Comparison of ENCODE assay signal across 8 cellular contexts in genomic region chr9:78261403-78262001, GRCh38. TPM values are rescaled to one million over a fixed set of nuclear protein-coding genes. Genes with fewer than 3 reads are reported as not detected.
A peak's percentile ranks its signal among the peaks of the same experiment; 100 is the strongest.
DNase-seq lines count a peak whose midpoint lies in the region; ATAC-seq and TF ChIP-seq lines count a peak whose summit lies in the region.

No MANE protein-coding gene starts in this region.

- no peaks in the 10 kb centered on the region for H3K4me1 Mint-ChIP-seq in activated CD4-positive, alpha-beta memory T cell treated with anti-CD3 and anti-CD28 coated beads, Interleukin-2, amount 10 ng/mL, durations not matched to agents 7 days and 5 days

- no peak overlapping the region for H2AK5ac ChIP-seq in mesendoderm (ENCODE audit: low read length)

- no peak overlapping the region for H3K4me2 ChIP-seq in mammary epithelial cell (ENCODE audit: insufficient read depth, low read depth, low read length)
- no peak overlapping the region for H3K4me2 ChIP-seq in mesendoderm (ENCODE audit: low read length)

- no peak overlapping the region for H2BK15ac ChIP-seq in mesendoderm (replicated peaks; ENCODE audit: low read depth)

- H4K5ac ChIP-seq in mesendoderm (ENCODE audit: low read length) = no peak overlapping the region

- CTCF ChIA-PET in mammary epithelial cell (lab: Charles Lee; ENCODE audit: low non-redundant PET) = no interaction called here
- CTCF ChIA-PET in activated CD4-positive, alpha-beta memory T cell treated with anti-CD3 and anti-CD28 coated beads, Interleukin-2, amount 10 ng/mL, durations not matched to agents 7 days and 5 days (lab: Charles Lee) = interaction anchor here (2.2 to 3.6 kb wide), 2 partner anchors 108 kb away, joined by 8 to 13 read pairs; no protein-coding TSS in a partner anchor

- H3K36me3 Mint-ChIP-seq in activated CD4-positive, alpha-beta memory T cell treated with anti-CD3 and anti-CD28 coated beads, Interleukin-2, amount 10 ng/mL, durations not matched to agents 7 days and 5 days (ENCODE audit: low read depth) = peaks cover 26% of the 10 kb centered on the region

- no peaks in the 10 kb centered on the region for H3K79me2 ChIP-seq in mammary epithelial cell (ENCODE audit: insufficient read depth, low read length)
- H3K79me2 ChIP-seq in mesendoderm (ENCODE audit: control insufficient read depth, insufficient read depth, low read length) = no peaks in the 10 kb centered on the region

- intact Hi-C loops in mammary epithelial cell (cut with micrococcal nuclease) = loop anchor here (1.0 kb wide), 2 partner anchors 36 to 108 kb away; partner anchors contain the start of gene PSAT1

- ATAC-seq in GM19043 (IDR thresholded peaks at IDR 0.05; ENCODE audit: low read depth, unreplicated experiment) = peak; percentile 65

- no peak overlapping the region for H3K23ac ChIP-seq in mesendoderm (ENCODE audit: low read length)

- H3K18ac ChIP-seq in mesendoderm (ENCODE audit: low read length) = no peak overlapping the region

- POLR2A ChIA-PET in activated CD4-positive, alpha-beta memory T cell treated with anti-CD3 and anti-CD28 coated beads, Interleukin-2, amount 10 ng/mL, durations not matched to agents 7 days and 5 days (lab: Charles Lee) = no interaction called here

- H3K27ac Mint-ChIP-seq in activated CD4-positive, alpha-beta memory T cell treated with anti-CD3 and anti-CD28 coated beads, Interleukin-2, amount 10 ng/mL, durations not matched to agents 7 days and 5 days = no peak overlapping the region

- H3K27me3 Mint-ChIP-seq in activated CD4-positive, alpha-beta memory T cell treated with anti-CD3 and anti-CD28 coated beads, Interleukin-2, amount 10 ng/mL, durations not matched to agents 7 days and 5 days = no peaks in the 10 kb centered on the region

- BruUV-seq in mammary epithelial cell (replicated peaks; lab: Mats Ljungman, UMichigan) = no TSS peak

- no peaks in the 10 kb centered on the region for H4K20me1 ChIP-seq in mammary epithelial cell (ENCODE audit: insufficient read depth, low read length)

- H3K27me3 ChIP-seq in mammary epithelial cell (ENCODE audit: insufficient read depth, low read length) (no peaks in the 10 kb centered on the region), mesendoderm (ENCODE audit: insufficient read depth, low read length, poor library complexity) (no peaks in the 10 kb centered on the region), MG63 (no peaks in the 10 kb centered on the region)

- in situ Hi-C loops in mammary epithelial cell (cut with MboI; ENCODE audit: low sequenced_read_pairs in 2 of 2) = loop anchor here in 1 of 2 donors (10.0 kb wide), 1 partner anchor 103 kb away; no protein-coding TSS in a partner anchor

- H3K9me3 Mint-ChIP-seq in activated CD4-positive, alpha-beta memory T cell treated with anti-CD3 and anti-CD28 coated beads, Interleukin-2, amount 10 ng/mL, durations not matched to agents 7 days and 5 days = no peaks in the 10 kb centered on the region

- no peaks in the 10 kb centered on the region for H3K79me1 ChIP-seq in mesendoderm (ENCODE audit: low read length)

- no peak overlapping the region for H3K27ac ChIP-seq in mammary epithelial cell (ENCODE audit: insufficient read depth, low read depth, low read length)
- H3K27ac ChIP-seq in mesendoderm (ENCODE audit: low read depth, low read length) = no peak overlapping the region

- H3K9ac ChIP-seq in mammary epithelial cell (ENCODE audit: insufficient read depth, low read length) (no peak overlapping the region), mesendoderm (ENCODE audit: low read length) (no peak overlapping the region)

- H3K36me3 ChIP-seq in mammary epithelial cell (ENCODE audit: insufficient read depth, low read length) (peaks cover 18% of the 10 kb centered on the region), mesendoderm (ENCODE audit: control insufficient read depth, insufficient read depth, low read length) (no peaks in the 10 kb centered on the region), MG63 (peaks cover under 1% of the 10 kb centered on the region; the same call in 1 of the 2 replicates)

- H3K4me1 ChIP-seq in mammary epithelial cell (ENCODE audit: insufficient read depth, low read length) (no peaks in the 10 kb centered on the region), mesendoderm (ENCODE audit: control insufficient read depth, low read depth, low read length) (no peaks in the 10 kb centered on the region)

- no peak overlapping the region for H2BK120ac ChIP-seq in mesendoderm (ENCODE audit: low read depth, low read length)

- no peak overlapping the region for H3K4ac ChIP-seq in mesendoderm (ENCODE audit: low read depth, low read length)

- H2BK5ac ChIP-seq in mesendoderm (ENCODE audit: low read length) = no peak overlapping the region

- no peak overlapping the region for H3K56ac ChIP-seq in mesendoderm (ENCODE audit: low read length)

- peak; percentile 50 for DNase-seq in Ammon's horn (ENCODE audit: low spot score)
- peak; percentile 41 for DNase-seq in NB4 (ENCODE audit: low read depth)
- peak; percentile 9 for DNase-seq in mammary epithelial cell
- DNase-seq in mesendoderm = peak; percentile 26
- DNase-seq in MG63 = no peak
- no peak for DNase-seq in HK-2 (ENCODE audit: unreplicated experiment)
- DNase-seq in activated CD4-positive, alpha-beta memory T cell treated with anti-CD3 and anti-CD28 coated beads, Interleukin-2, amount 10 ng/mL, durations not matched to agents 7 days and 5 days = no peak

- H4K8ac ChIP-seq in mesendoderm (ENCODE audit: low read depth, low read length) = no peak overlapping the region

- 18% methylated on average over 2 of the region's 2 CpGs for WGBS in mammary epithelial cell (ENCODE audit: low coverage, missing lambda C conversion rate)
- WGBS in mesendoderm (ENCODE audit: extremely low coverage, insufficient coverage, low lambda C conversion rate) = no CpG with 5 or more reads among the region's 2 CpGs

- H3K4me3 Mint-ChIP-seq in activated CD4-positive, alpha-beta memory T cell treated with anti-CD3 and anti-CD28 coated beads, Interleukin-2, amount 10 ng/mL, durations not matched to agents 7 days and 5 days = no peak overlapping the region

- H2AFZ ChIP-seq in mammary epithelial cell (ENCODE audit: low read depth, low read length) = no peak overlapping the region

- H3K9me3 ChIP-seq in mammary epithelial cell (replicated peaks; ENCODE audit: insufficient read depth, low read length) (no peaks in the 10 kb centered on the region), MG63 (no peaks in the 10 kb centered on the region)

- TF ChIP-seq CTCF in NB4 (IDR thresholded peaks at IDR 0.05; ENCODE audit: low read depth, low read length) (peak; percentile 11), mammary epithelial cell (conservative IDR thresholded peaks at IDR 0.05 in 1 of 2, IDR thresholded peaks at IDR 0.05 in 1 of 2; ENCODE audit: extremely low read depth in 1 of 2, insufficient read depth in 1 of 2, low read depth in 1 of 2, low read length in 2 of 2) (peak; percentile 54 to 61)

- no peak for TF ChIP-seq POLR2A in NB4 (IDR thresholded peaks at IDR 0.05; ENCODE audit: extremely low read depth, insufficient read length)

- no peak overlapping the region for H3K4me3 ChIP-seq in NB4 (ENCODE audit: low read depth, low read length)
- H3K4me3 ChIP-seq in mammary epithelial cell (replicated peaks in 1 of 3; ENCODE audit: insufficient read depth in 1 of 3, low read depth in 2 of 3, low read length in 3 of 3) = no peak overlapping the region
- H3K4me3 ChIP-seq in mesendoderm (ENCODE audit: low read length) = no peak overlapping the region
- H3K4me3 ChIP-seq in MG63 = no peak overlapping the region

- dilution Hi-C loops in mammary epithelial cell (cut with HindIII; ENCODE audit: low sequenced_read_pairs) = no loop called here

RNA-seq across cellular contexts. Expression of gene CEP78, which starts 25.6 kb away (rescaled TPM):
- total RNA-seq in mammary epithelial cell = 10 to 100 TPM; 16.7 to 24.7 TPM
- 11.6 TPM for polyA plus RNA-seq in mammary epithelial cell
- polyA minus RNA-seq in mammary epithelial cell = 20.1 TPM
- polyA plus RNA-seq in mesendoderm (2013, experiment 1 of 2) = 29.9 TPM
- 30.9 TPM for polyA plus RNA-seq in mesendoderm (2013, experiment 2 of 2)
- 10.7 and 17.7 TPM in 2 replicates for total RNA-seq in MG63 (2014; rRNA removed; shearing (Covaris generic); ENCODE audit: low replicate concordance)
- total RNA-seq in activated CD4-positive, alpha-beta memory T cell treated with anti-CD3 and anti-CD28 coated beads, Interleukin-2, amount 10 ng/mL, durations not matched to agents 7 days and 5 days = 10 to 100 TPM; 41.8 to 44.3 TPM

RNA-seq across cellular contexts. Expression of gene PSAT1, which starts 35.4 kb away (rescaled TPM):
- 100 to 1,000 TPM; 220 to 369 TPM for total RNA-seq in mammary epithelial cell
- polyA plus RNA-seq in mammary epithelial cell = 126 TPM
- polyA minus RNA-seq in mammary epithelial cell = 107 TPM
- 261 TPM for polyA plus RNA-seq in mesendoderm (2013, experiment 1 of 2)
- polyA plus RNA-seq in mesendoderm (2013, experiment 2 of 2) = 266 TPM
- total RNA-seq in MG63 (2014; rRNA removed; shearing (Covaris generic); ENCODE audit: low replicate concordance) = 182 and 230 TPM in 2 replicates
- total RNA-seq in activated CD4-positive, alpha-beta memory T cell treated with anti-CD3 and anti-CD28 coated beads, Interleukin-2, amount 10 ng/mL, durations not matched to agents 7 days and 5 days = 100 to 1,000 TPM; 125 to 130 TPM

Comparison
In these comparisons a context has a peak if more than half of its experiments do, and no peak if none do; other contexts are left out.
1. DNase-seq: peak in Ammon's horn (single experiment), NB4 (single experiment), mammary epithelial cell (single experiment) and mesendoderm (single experiment); none in MG63 (single experiment), HK-2 (single experiment) and activated CD4-positive, alpha-beta memory T cell treated with anti-CD3 and anti-CD28 coated beads, Interleukin-2, amount 10 ng/mL, durations not matched to agents 7 days and 5 days (single experiment).